In the genomic region with DNA sequence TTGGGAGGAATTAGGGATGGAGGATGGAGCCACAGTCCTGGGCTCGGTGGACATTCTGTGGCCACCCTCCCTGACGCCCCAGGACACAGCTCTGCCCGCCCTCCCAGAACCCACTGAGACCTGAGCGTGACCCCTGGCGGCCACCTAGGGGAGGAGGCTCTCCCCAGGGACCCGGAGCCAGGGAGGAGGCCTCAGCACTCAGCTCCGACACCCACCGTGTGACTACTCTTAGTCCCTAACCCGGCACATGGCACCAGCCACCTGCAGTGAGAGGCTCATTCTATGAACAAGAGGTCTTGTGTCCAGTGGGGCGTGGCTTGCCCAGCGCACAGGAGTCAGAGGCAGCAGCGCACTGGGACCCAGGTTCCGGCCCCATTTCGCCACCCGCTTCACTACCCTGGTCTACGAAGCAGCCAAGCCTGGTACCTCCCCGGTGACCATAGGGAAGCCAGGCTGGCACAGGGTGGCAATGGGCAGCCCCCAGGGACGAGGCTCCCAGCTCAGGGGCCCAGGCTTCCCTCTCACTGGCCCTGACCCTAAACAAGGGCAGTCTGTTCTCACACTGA, we compare ENCODE assay signal across 17 cellular contexts. TPM values are rescaled to one million over a fixed set of nuclear protein-coding genes. Genes with fewer than 3 reads are reported as not detected.
DNase-seq lines count a peak whose midpoint lies in the region; ATAC-seq and TF ChIP-seq lines count a peak whose summit lies in the region.
"Had no signal": no experiment of that assay in that cellular context is flagged by ENCODE, and none has a peak within 500 bp of the region (broad histone marks: within the 10 kb centered on the region; RNA-seq: fewer than 3 reads in every experiment).

No MANE protein-coding gene starts in this region.

- H3K36me3 Mint-ChIP-seq in activated naive CD8-positive, alpha-beta T cell treated with anti-CD3 and anti-CD28 coated beads for 36 hours: no peaks in the 10 kb centered on the region
- H3K36me3 Mint-ChIP-seq: mesothelial cell of epicardium had no signal

- peak; percentile 15 for DNase-seq in BE2C
- peak; percentile 68 for DNase-seq in coronary artery (ENCODE audit: low spot score)
- peak; percentile 53 for DNase-seq in osteoblast (ENCODE audit: insufficient read length, low spot score, missing footprints)
- DNase-seq in CD1c-positive myeloid dendritic cell (ENCODE audit: extremely low spot score): no peak
- no peak for DNase-seq in midbrain (lab: John Stamatoyannopoulos, UW)
- no peak for DNase-seq in activated naive CD8-positive, alpha-beta T cell treated with anti-CD3 and anti-CD28 coated beads for 36 hours
- DNase-seq: activated CD4-positive, CD25-positive, alpha-beta regulatory T cell; erythroblast; GM23248; kidney glomerular epithelial cell had no signal

- no peak overlapping the region for H3K27ac ChIP-seq in coronary artery
- H3K27ac ChIP-seq in osteoblast (ENCODE audit: low read depth, low read length): no peak overlapping the region
- H3K27ac ChIP-seq: adrenal gland, breast epithelium, GM23248 had no signal

- H3K4me1 Mint-ChIP-seq in activated naive CD8-positive, alpha-beta T cell treated with anti-CD3 and anti-CD28 coated beads for 36 hours: no peaks in the 10 kb centered on the region
- H3K4me1 Mint-ChIP-seq: mesothelial cell of epicardium, nephron progenitor cell had no signal

- no peaks in the 10 kb centered on the region for H3K27me3 Mint-ChIP-seq in activated naive CD8-positive, alpha-beta T cell treated with anti-CD3 and anti-CD28 coated beads for 36 hours

- no peak overlapping the region for H3K4me3 ChIP-seq in BE2C (ENCODE audit: low read depth, low read length)
- no peak overlapping the region for H3K4me3 ChIP-seq in coronary artery
- no peak overlapping the region for H3K4me3 ChIP-seq in osteoblast (ENCODE audit: insufficient read depth, low read length)
- H3K4me3 ChIP-seq: adrenal gland, breast epithelium, GM23248 had no signal

- TF ChIP-seq CTCF in BE2C (IDR thresholded peaks at IDR 0.05; ENCODE audit: low read depth, low read length): 0 out of 2 replicates have a peak, but pooled peaks have one; percentile 1
- 0 out of 2 replicates have a peak, but pooled peaks have one; percentile 6 for TF ChIP-seq CTCF in GM12874 (IDR thresholded peaks at IDR 0.05; ENCODE audit: insufficient read depth, low read depth, low read length)
- TF ChIP-seq CTCF in coronary artery (IDR thresholded peaks at IDR 0.05): no peak
- no peak for TF ChIP-seq CTCF in osteoblast (IDR thresholded peaks at IDR 0.05; ENCODE audit: extremely low read depth, low read depth, low read length)

- H2AFZ ChIP-seq in osteoblast (ENCODE audit: low read length): no peak overlapping the region
- H2AFZ ChIP-seq: GM23248 had no signal

- no peak overlapping the region for H3K4me2 ChIP-seq in osteoblast (ENCODE audit: insufficient read depth, low read length)

- H3K27me3 ChIP-seq in BE2C (no peaks in the 10 kb centered on the region), osteoblast (ENCODE audit: insufficient read depth, low read length) (peaks cover 5% of the 10 kb centered on the region)
- H3K27me3 ChIP-seq: adrenal gland, breast epithelium had no signal

- H4K20me1 ChIP-seq in osteoblast (ENCODE audit: insufficient read depth, low read length): no peaks in the 10 kb centered on the region

- H3K4me1 ChIP-seq in BE2C: peaks cover 5% of the 10 kb centered on the region
- no peaks in the 10 kb centered on the region for H3K4me1 ChIP-seq in osteoblast (ENCODE audit: insufficient read depth, low read length)
- H3K4me1 ChIP-seq: adrenal gland, breast epithelium had no signal

- H3K36me3 ChIP-seq in BE2C (no peaks in the 10 kb centered on the region), osteoblast (ENCODE audit: insufficient read depth, low read length) (no peaks in the 10 kb centered on the region)
- H3K36me3 ChIP-seq: adrenal gland, breast epithelium had no signal

- H3K9me3 ChIP-seq in BE2C: no peaks in the 10 kb centered on the region
- H3K9me3 ChIP-seq in osteoblast (ENCODE audit: low read depth, low read length): no peaks in the 10 kb centered on the region
- H3K9me3 ChIP-seq: adrenal gland, breast epithelium had no signal

- no peak for ATAC-seq in GM19397 (IDR thresholded peaks at IDR 0.05; ENCODE audit: unreplicated experiment)

- no peak overlapping the region for H3K27ac Mint-ChIP-seq in activated naive CD8-positive, alpha-beta T cell treated with anti-CD3 and anti-CD28 coated beads for 36 hours
- H3K27ac Mint-ChIP-seq: mesothelial cell of epicardium; nephron progenitor cell; T-helper 2 cell treated with Interferon-gamma antibody and Interleukin-4, amounts not matched to agents 5 μg/mL and 100 μg/mL, for 36 hours had no signal

- H3K9me3 Mint-ChIP-seq in activated naive CD8-positive, alpha-beta T cell treated with anti-CD3 and anti-CD28 coated beads for 36 hours: no peaks in the 10 kb centered on the region
- H3K9me3 Mint-ChIP-seq: T-helper 2 cell treated with Interferon-gamma antibody and Interleukin-4, amounts not matched to agents 5 μg/mL and 100 μg/mL, for 36 hours had no signal

- no peaks in the 10 kb centered on the region for H3K79me2 ChIP-seq in osteoblast (ENCODE audit: insufficient read depth, low read length)

- H3K4me3 Mint-ChIP-seq in activated naive CD8-positive, alpha-beta T cell treated with anti-CD3 and anti-CD28 coated beads for 36 hours: no peak overlapping the region
- H3K4me3 Mint-ChIP-seq: mesothelial cell of epicardium; nephron progenitor cell; T-helper 2 cell treated with Interferon-gamma antibody and Interleukin-4, amounts not matched to agents 5 μg/mL and 100 μg/mL, for 36 hours had no signal

RNA-seq across cellular contexts. Expression of gene SARDH, which starts 10.2 kb away (rescaled TPM):
- polyA plus RNA-seq in BE2C (2012; ENCODE audit: insufficient read depth, insufficient read length, low read depth): 6.3 TPM
- total RNA-seq in osteoblast: 5.4 and 10.9 TPM in 2 replicates
- 1 to 10 TPM; 2.3 to 2.7 TPM for total RNA-seq in activated naive CD8-positive, alpha-beta T cell treated with anti-CD3 and anti-CD28 coated beads for 36 hours

Comparison
In these comparisons a context has a peak if more than half of its experiments do, and no peak if none do; other contexts are left out.
1. DNase-seq: peak in BE2C (single experiment), coronary artery (single experiment) and osteoblast (single experiment); none in CD1c-positive myeloid dendritic cell (single experiment), midbrain (single experiment) and activated naive CD8-positive, alpha-beta T cell treated with anti-CD3 and anti-CD28 coated beads for 36 hours (single experiment).
2. CTCF ChIP-seq: peak in BE2C (single experiment) and GM12874 (single experiment); none in coronary artery (single experiment) and osteoblast (single experiment).